ENCODE assay signal across 17 cellular contexts in genomic region chr2:96913117-96913397, GRCh38. TPM values are rescaled to one million over a fixed set of nuclear protein-coding genes. Genes with fewer than 3 reads are reported as not detected.
A peak's percentile ranks its signal among the peaks of the same experiment; 100 is the strongest.
DNase-seq lines count a peak whose midpoint lies in the region; ATAC-seq, FAIRE-seq and TF ChIP-seq lines count a peak whose summit lies in the region.
"Had no signal": no experiment of that assay in that cellular context is flagged by ENCODE, and none has a peak within 500 bp of the region (broad histone marks: within the 10 kb centered on the region; RNA-seq: fewer than 3 reads in every experiment).

No MANE protein-coding gene starts in this region.

- no peak for DNase-seq in activated CD4-positive, alpha-beta T cell treated with anti-CD3 and anti-CD28 coated beads, Interleukin-2, amount 10 ng/mL, durations not matched to agents 24 days and 14 days
- DNase-seq in activated CD4-positive, alpha-beta T cell treated with anti-CD3 and anti-CD28 coated beads for 48 hours: no peak
- no peak for DNase-seq in K562 (ENCODE audit: extremely low read depth in 1 of 4, low spot score in 3 of 4)
- DNase-seq in neural progenitor cell (ENCODE audit: low spot score): no peak
- no peak for DNase-seq in inferior parietal cortex (ENCODE audit: extremely low spot score)
- DNase-seq: colonic mucosa, esophagus squamous epithelium, NCI-H187, NCI-H526 treated with DMSO at 0.1 percent for 48 hours, stomach had no signal

- H3K79me2 ChIP-seq in K562 (ENCODE audit: control insufficient read depth, insufficient read depth, low read length): peaks cover 7% of the 10 kb centered on the region; the same call in 2 of the 3 replicates
- H3K79me2 ChIP-seq in neural progenitor cell (ENCODE audit: low read depth): no peaks in the 10 kb centered on the region

- H3K27ac ChIP-seq in HEK293 (ENCODE audit: extremely low read depth, low read depth, low read length) (no peak overlapping the region), K562 (ENCODE audit: extremely low read depth, low read depth, low read length) (peak overlapping the region; percentile 55), neural progenitor cell (no peak overlapping the region)
- H3K27ac ChIP-seq: colonic mucosa, HL-60 had no signal

- H3K9me1 ChIP-seq in K562 (ENCODE audit: control insufficient read depth, insufficient read depth, low read length): no peaks in the 10 kb centered on the region

- H3K27ac Mint-ChIP-seq in activated CD4-positive, alpha-beta T cell treated with anti-CD3 and anti-CD28 coated beads, Interleukin-2, amount 10 ng/mL, durations not matched to agents 24 days and 14 days: peak overlapping the region; percentile 88
- H3K27ac Mint-ChIP-seq in neural progenitor cell: peak overlapping the region; percentile 70

- H3K9me3 Mint-ChIP-seq in activated CD4-positive, alpha-beta T cell treated with anti-CD3 and anti-CD28 coated beads, Interleukin-2, amount 10 ng/mL, durations not matched to agents 24 days and 14 days: peaks cover 19% of the 10 kb centered on the region
- peaks cover 15% of the 10 kb centered on the region for H3K9me3 Mint-ChIP-seq in neural progenitor cell

- peak; percentile 64 for ATAC-seq in K562
- no peak for ATAC-seq in HG03432 (IDR thresholded peaks at IDR 0.05; ENCODE audit: unreplicated experiment)
- ATAC-seq in GM21825 (IDR thresholded peaks at IDR 0.05; ENCODE audit: unreplicated experiment): no peak

- H3K27me3 Mint-ChIP-seq in activated CD4-positive, alpha-beta T cell treated with anti-CD3 and anti-CD28 coated beads, Interleukin-2, amount 10 ng/mL, durations not matched to agents 24 days and 14 days: no peaks in the 10 kb centered on the region
- H3K27me3 Mint-ChIP-seq in neural progenitor cell (ENCODE audit: insufficient read depth, low read depth): peaks cover 15% of the 10 kb centered on the region

- H4K20me1 ChIP-seq in K562 (replicated peaks; ENCODE audit: control insufficient read depth, insufficient read depth, low read length) (no peaks in the 10 kb centered on the region), neural progenitor cell (ENCODE audit: low read depth) (no peaks in the 10 kb centered on the region)

- no peaks in the 10 kb centered on the region for H3K9me3 ChIP-seq in HEK293 (ENCODE audit: control insufficient read depth, insufficient read depth, low read depth, low read length)
- peaks cover 9% of the 10 kb centered on the region; the same call in 1 of the 2 replicates for H3K9me3 ChIP-seq in K562 (replicated peaks; ENCODE audit: control insufficient read depth, insufficient read depth, low read depth, low read length)
- no peaks in the 10 kb centered on the region for H3K9me3 ChIP-seq in neural progenitor cell (ENCODE audit: low read depth)
- H3K9me3 ChIP-seq: colonic mucosa, esophagus squamous epithelium, stomach had no signal

- WGBS in K562 (ENCODE audit: insufficient coverage, low coverage, missing lambda C conversion rate): 27% methylated on average over 5 of the region's 5 CpGs

- H3K4me3 ChIP-seq in HEK293 (ENCODE audit: low read depth, low read length): no peak overlapping the region
- H3K4me3 ChIP-seq in K562: no peak overlapping the region
- no peak overlapping the region for H3K4me3 ChIP-seq in neural progenitor cell
- H3K4me3 ChIP-seq: colonic mucosa, stomach had no signal

- no peak for TF ChIP-seq EP300 in K562 (IDR thresholded peaks at IDR 0.05; ENCODE audit: low read length)

- no peaks in the 10 kb centered on the region for H3K27me3 ChIP-seq in K562 (ENCODE audit: control insufficient read depth in 2 of 2, insufficient read depth in 2 of 2, low read length in 2 of 2)
- H3K27me3 ChIP-seq in neural progenitor cell: no peaks in the 10 kb centered on the region
- H3K27me3 ChIP-seq: colonic mucosa, esophagus squamous epithelium, stomach had no signal

- H3K4me3 Mint-ChIP-seq in activated CD4-positive, alpha-beta T cell treated with anti-CD3 and anti-CD28 coated beads, Interleukin-2, amount 10 ng/mL, durations not matched to agents 24 days and 14 days: peak overlapping the region; percentile 82
- no peak overlapping the region for H3K4me3 Mint-ChIP-seq in neural progenitor cell

- H2AFZ ChIP-seq in K562 (ENCODE audit: low read depth, low read length): peak overlapping the region; percentile 78
- H2AFZ ChIP-seq in neural progenitor cell (replicated peaks): peak overlapping the region; percentile 26

- H3K4me1 Mint-ChIP-seq in activated CD4-positive, alpha-beta T cell treated with anti-CD3 and anti-CD28 coated beads, Interleukin-2, amount 10 ng/mL, durations not matched to agents 24 days and 14 days: peaks cover 32% of the 10 kb centered on the region
- peaks cover 38% of the 10 kb centered on the region for H3K4me1 Mint-ChIP-seq in neural progenitor cell

- H3K9ac ChIP-seq in K562 (ENCODE audit: insufficient read depth in 1 of 2, low read depth in 2 of 2, low read length in 2 of 2) (peak overlapping the region; percentile 65 to 75), neural progenitor cell (no peak overlapping the region)

- peaks cover 7% of the 10 kb centered on the region for H3F3A ChIP-seq in neural progenitor cell (ENCODE audit: low read depth)

- FAIRE-seq in K562 (lab: Jason Lieb, UNC): no peak
- FAIRE-seq: A204.1, H54, RCC 7860 had no signal

- TF ChIP-seq CTCF in HEK293 (tag by site-specific recombination; IDR thresholded peaks at IDR 0.05) (no peak), K562 (IDR thresholded peaks at IDR 0.05 in 2 of 3, conservative IDR thresholded peaks at IDR 0.05 in 1 of 3; ENCODE audit: insufficient read depth in 2 of 3, low read depth in 1 of 3, low read length in 3 of 3) (no peak), neural progenitor cell (IDR thresholded peaks at IDR 0.05) (no peak)

- no peaks in the 10 kb centered on the region for H3K36me3 ChIP-seq in HEK293 (ENCODE audit: control insufficient read depth in 2 of 2, insufficient read depth in 1 of 2, low read length in 2 of 2)
- peaks cover 7% of the 10 kb centered on the region; the same call in 2 of the 3 replicates for H3K36me3 ChIP-seq in K562 (ENCODE audit: control insufficient read depth, insufficient read depth, low read length)
- no peaks in the 10 kb centered on the region for H3K36me3 ChIP-seq in neural progenitor cell
- H3K36me3 ChIP-seq: colonic mucosa, esophagus squamous epithelium, stomach had no signal

- H3K36me3 Mint-ChIP-seq in activated CD4-positive, alpha-beta T cell treated with anti-CD3 and anti-CD28 coated beads, Interleukin-2, amount 10 ng/mL, durations not matched to agents 24 days and 14 days (ENCODE audit: low read depth): peaks cover 17% of the 10 kb centered on the region
- H3K36me3 Mint-ChIP-seq in neural progenitor cell: no peaks in the 10 kb centered on the region

- no TSS peak for BruUV-seq in K562 (replicated peaks; lab: Mats Ljungman, UMichigan)

- in situ Hi-C loops in K562 (cut with MboI): no loop called here

- CTCF ChIA-PET in HEK293 (lab: Yijun Ruan, JAX) (no interaction called here), K562 (lab: Yijun Ruan, JAX; ENCODE audit: low intra/inter-chr PET ratio) (no interaction called here)

- POLR2A ChIA-PET in HEK293 (lab: Yijun Ruan, JAX) (no interaction called here), K562 (lab: Yijun Ruan, JAX) (interaction anchor here (0.6 to 2.3 kb wide), 8 partner anchors 9 to 482 kb away, joined by 3 to 13 read pairs (median 4); no protein-coding TSS in a partner anchor)

- H3K4me2 ChIP-seq in K562 (ENCODE audit: insufficient read depth, low read length) (peak overlapping the region; percentile 59), neural progenitor cell (no peak overlapping the region)

- no peak for TF ChIP-seq RAD21 in K562 (CRISPR knock-in tag; conservative IDR thresholded peaks at IDR 0.05 in 1 of 2, IDR thresholded peaks at IDR 0.05 in 1 of 2)

- no peak for TF ChIP-seq POLR2A in K562 (conservative IDR thresholded peaks at IDR 0.05)

- intact Hi-C loops in activated CD4-positive, alpha-beta T cell treated with anti-CD3 and anti-CD28 coated beads, Interleukin-2, amount 10 ng/mL, durations not matched to agents 24 days and 14 days (cut with micrococcal nuclease): loop anchor here (5.0 kb wide), 1 partner anchor 39 kb away; no protein-coding TSS in a partner anchor
- intact Hi-C loops in K562 (cut with micrococcal nuclease): no loop called here

- no peaks in the 10 kb centered on the region for H3K4me1 ChIP-seq in HEK293 (ENCODE audit: control insufficient read depth, insufficient read depth, low read length)
- peaks cover 35 to 55% of the 10 kb centered on the region in 2 experiments for H3K4me1 ChIP-seq in K562 (replicated peaks in 1 of 2; ENCODE audit: control insufficient read depth in 2 of 2, insufficient read depth in 2 of 2, low read length in 2 of 2)
- H3K4me1 ChIP-seq in neural progenitor cell: peaks cover 6% of the 10 kb centered on the region
- H3K4me1 ChIP-seq: colonic mucosa had no signal

RNA-seq across cellular contexts. Expression of gene SEMA4C, which starts 43.2 kb away (rescaled TPM):
- total RNA-seq in activated CD4-positive, alpha-beta T cell treated with anti-CD3 and anti-CD28 coated beads, Interleukin-2, amount 10 ng/mL, durations not matched to agents 24 days and 14 days: 23.8 and 26.1 TPM in 2 replicates
- total RNA-seq in K562 (2011; cell fraction: chromatin; rRNA removed; ENCODE audit: low replicate concordance): 229 and 466 TPM in 2 replicates
- total RNA-seq in K562 (2011; cell fraction: nucleolus; rRNA removed): 309 and 326 TPM in 2 replicates
- total RNA-seq in K562 (2011; cell fraction: nucleoplasm; rRNA removed): 244 and 282 TPM in 2 replicates
- total RNA-seq in K562 (2014; rRNA removed) (28.8 and 35.6 TPM in 2 replicates), K562 (2014; rRNA removed; fragmentation: Illumina TruSeq; extraction: Trizol) (7.3 and 9.5 TPM in 2 replicates), K562 (2015; rRNA removed; fragmentation: Illumina TruSeq; extraction: Trizol) (23.9 and 24.6 TPM in 2 replicates), K562 (2021) (45.2 and 54.4 TPM in 2 replicates), neural progenitor cell (ENCODE audit: low replicate concordance) (39.1 and 103 TPM in 2 replicates)
- polyA plus RNA-seq in K562 (2011; rRNA removed) (59.7 and 110 TPM in 2 replicates), K562 (2014; fragmentation: Illumina TruSeq; extraction: Trizol) (21.8 and 29.4 TPM in 2 replicates), K562 (2014; fragmentation: Nextera tagmentation; extraction: Ambion mirVana) (under 1 TPM; 0.32 to 0.89 TPM), K562 (2014; rRNA removed) (35.5 and 36.2 TPM in 2 replicates)
- polyA plus RNA-seq in K562 (2011; cell fraction: cytosol; rRNA removed): 50.2 and 68.3 TPM in 2 replicates
- polyA plus RNA-seq in K562 (2011; cell fraction: nucleus; rRNA removed): 313 and 392 TPM in 2 replicates
- polyA plus RNA-seq in K562 (2012): 39.1 and 59.5 TPM in 2 replicates
- polyA minus RNA-seq in K562 (2011; rRNA and poly(A)+ RNA removed): 56.4 and 73.7 TPM in 2 replicates
- polyA minus RNA-seq in K562 (2011; cell fraction: cytosol; rRNA and poly(A)+ RNA removed): 58.2 and 59.2 TPM in 2 replicates
- 58.7 and 72.1 TPM in 2 replicates for polyA minus RNA-seq in K562 (2011; cell fraction: nucleus; rRNA and poly(A)+ RNA removed)

RNA-seq across cellular contexts. Expression of gene ANKRD39, which starts 55.2 kb away (rescaled TPM):
- 37.0 and 44.0 TPM in 2 replicates for total RNA-seq in activated CD4-positive, alpha-beta T cell treated with anti-CD3 and anti-CD28 coated beads, Interleukin-2, amount 10 ng/mL, durations not matched to agents 24 days and 14 days
- 39.7 and 71.7 TPM in 2 replicates for total RNA-seq in K562 (2011; cell fraction: chromatin; rRNA removed; ENCODE audit: low replicate concordance)
- 42.2 and 44.1 TPM in 2 replicates for total RNA-seq in K562 (2011; cell fraction: nucleolus; rRNA removed)
- total RNA-seq in K562 (2011; cell fraction: nucleoplasm; rRNA removed): 34.4 and 37.9 TPM in 2 replicates
- total RNA-seq in K562 (2014; rRNA removed): 33.1 and 50.4 TPM in 2 replicates
- total RNA-seq in K562 (2014; rRNA removed; fragmentation: Illumina TruSeq; extraction: Trizol): 5.7 and 8.2 TPM in 2 replicates
- total RNA-seq in K562 (2015; rRNA removed; fragmentation: Illumina TruSeq; extraction: Trizol): 21.2 and 21.9 TPM in 2 replicates
- total RNA-seq in K562 (2021): 29.8 and 31.2 TPM in 2 replicates
- 23.8 and 33.3 TPM in 2 replicates for polyA plus RNA-seq in K562 (2011; rRNA removed)
- polyA plus RNA-seq in K562 (2011; cell fraction: cytosol; rRNA removed): 27.1 and 60.5 TPM in 2 replicates
- polyA plus RNA-seq in K562 (2011; cell fraction: nucleus; rRNA removed): 58.3 and 92.0 TPM in 2 replicates
- 28.4 and 31.7 TPM in 2 replicates for polyA plus RNA-seq in K562 (2012)
- polyA plus RNA-seq in K562 (2014; fragmentation: Illumina TruSeq; extraction: Trizol): 15.0 and 22.7 TPM in 2 replicates
- polyA plus RNA-seq in K562 (2014; fragmentation: Nextera tagmentation; extraction: Ambion mirVana): 10 to 100 TPM; 16.7 to 26.0 TPM
- polyA plus RNA-seq in K562 (2014; rRNA removed): 28.1 and 48.3 TPM in 2 replicates
- 6.6 and 8.9 TPM in 2 replicates for polyA minus RNA-seq in K562 (2011; rRNA and poly(A)+ RNA removed)
- 7.1 and 9.9 TPM in 2 replicates for polyA minus RNA-seq in K562 (2011; cell fraction: cytosol; rRNA and poly(A)+ RNA removed)
- 15.1 and 21.2 TPM in 2 replicates for polyA minus RNA-seq in K562 (2011; cell fraction: nucleus; rRNA and poly(A)+ RNA removed)
- 4.0 and 17.3 TPM in 2 replicates for total RNA-seq in neural progenitor cell (ENCODE audit: low replicate concordance)
